Comparison of ENCODE assay signal across 9 cellular contexts in the genomic region with DNA sequence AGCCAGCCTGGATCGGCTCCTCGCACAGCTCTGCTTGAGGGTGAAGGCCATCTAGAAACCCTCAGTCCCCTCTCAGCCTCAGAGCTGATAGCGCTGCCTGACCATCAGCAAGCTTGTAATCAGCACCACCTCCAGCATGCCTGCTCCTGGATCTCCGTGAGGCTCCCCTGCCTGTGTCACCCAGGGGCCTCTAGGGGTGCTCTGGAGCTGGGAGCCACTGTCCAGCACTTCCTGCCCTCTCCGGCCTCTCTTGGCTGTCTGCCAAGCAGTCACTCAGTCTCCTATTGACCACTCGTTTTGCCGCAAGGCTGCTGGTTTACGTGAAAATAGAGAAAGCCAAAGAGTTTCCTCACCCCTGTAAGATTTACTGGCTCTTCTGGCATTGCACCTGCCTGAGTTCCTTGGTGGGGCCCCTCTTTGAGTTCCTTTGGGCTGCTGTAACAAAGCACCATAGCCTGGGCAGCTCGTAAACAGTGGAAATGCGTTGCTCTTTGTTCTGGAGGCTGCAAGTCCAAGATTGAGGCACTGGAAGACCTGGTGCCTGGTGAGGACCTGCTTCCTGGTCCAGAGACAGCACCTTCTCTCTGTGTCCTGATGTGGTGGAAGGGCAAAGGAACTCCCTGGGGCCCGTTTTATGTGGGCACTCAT. TPM values are rescaled to one million over a fixed set of nuclear protein-coding genes. Genes with fewer than 3 reads are reported as not detected.
DNase-seq lines count a peak whose midpoint lies in the region; ATAC-seq, FAIRE-seq and TF ChIP-seq lines count a peak whose summit lies in the region.
"Had no signal": no experiment of that assay in that cellular context is flagged by ENCODE, and none has a peak within 500 bp of the region (broad histone marks: within the 10 kb centered on the region; RNA-seq: fewer than 3 reads in every experiment).

No MANE protein-coding gene starts in this region.

- ATAC-seq in GM21515 (IDR thresholded peaks at IDR 0.05; ENCODE audit: unreplicated experiment) = no peak

- no peak overlapping the region for H3K9ac ChIP-seq in kidney (ENCODE audit: low read length in 2 of 2)
- H3K9ac ChIP-seq in subcutaneous abdominal adipose tissue (ENCODE audit: low read length in 5 of 5) = no peak overlapping the region

- DNase-seq in NCI-H510A treated with DMSO at 0.1 percent for 48 hours (lab: John Stamatoyannopoulos, UW) (peak; percentile 18), NCI-H510A (lab: John Stamatoyannopoulos, UW) (no peak), NCI-H69 (lab: John Stamatoyannopoulos, UW) (peak; percentile 50), caudate nucleus (lab: John Stamatoyannopoulos, UW) (peak in 59 of 61 donors; percentile 6 to 88 (median 64)), kidney (peak; percentile 93)
- no peak for DNase-seq in stimulated activated naive CD4-positive, alpha-beta T cell (lab: John Stamatoyannopoulos, UW)

- TF ChIP-seq CTCF in kidney (IDR thresholded peaks at IDR 0.05; ENCODE audit: borderline replicate concordance, extremely low read depth, insufficient read depth) = peak; percentile 78

- peaks cover 2 to 4% of the 10 kb centered on the region in 2 donors for H3K4me1 ChIP-seq in kidney (ENCODE audit: control insufficient read depth in 1 of 2, insufficient read depth in 1 of 2, low read depth in 1 of 2, low read length in 2 of 2)
- peaks cover 2 to 15% (median 8%) of the 10 kb centered on the region in 5 donors for H3K4me1 ChIP-seq in subcutaneous abdominal adipose tissue (ENCODE audit: control insufficient read depth in 5 of 5, insufficient read depth in 5 of 5, low read length in 5 of 5)

- FAIRE-seq in kidney (lab: Jason Lieb, UNC) = no peak

- no peaks in the 10 kb centered on the region for H3K27me3 ChIP-seq in subcutaneous abdominal adipose tissue (ENCODE audit: control insufficient read depth in 5 of 5, insufficient read depth in 4 of 5, low read length in 5 of 5)
- H3K27me3 ChIP-seq: BLaER1 treated with 17β-estradiol and CSF1 and Interleukin-3, amounts not matched to agents 10 nM and 100 nM had no signal

- H3K9me3 ChIP-seq in kidney (ENCODE audit: control insufficient read depth in 1 of 2, low read length in 2 of 2) (no peaks in the 10 kb centered on the region), subcutaneous abdominal adipose tissue (ENCODE audit: control insufficient read depth in 5 of 5, low read length in 5 of 5) (no peaks in the 10 kb centered on the region)
- H3K9me3 ChIP-seq: BLaER1 treated with 17β-estradiol and CSF1 and Interleukin-3, amounts not matched to agents 10 nM and 100 nM had no signal

- peak overlapping the region; percentile 65 for H3K27ac ChIP-seq in caudate nucleus (ENCODE audit: low read depth, low read length)
- H3K27ac ChIP-seq in kidney (ENCODE audit: low read depth in 2 of 2, low read length in 2 of 2) = no peak overlapping the region
- no peak overlapping the region for H3K27ac ChIP-seq in subcutaneous abdominal adipose tissue (ENCODE audit: low read depth, low read length)

- H3K4me3 ChIP-seq in kidney (ENCODE audit: low read length in 2 of 2) (no peak overlapping the region), subcutaneous abdominal adipose tissue (ENCODE audit: low read depth in 1 of 5, low read length in 5 of 5) (peak overlapping the region in 4 of 5 donors; percentile 2 to 42 (median 8))
- H3K4me3 ChIP-seq: BLaER1 treated with 17β-estradiol and CSF1 and Interleukin-3, amounts not matched to agents 10 nM and 100 nM had no signal

- intact Hi-C loops in kidney (cut with DNase I) = no loop called here

- H3K36me3 ChIP-seq in kidney (ENCODE audit: control insufficient read depth in 1 of 2, insufficient read depth in 2 of 2, low read length in 2 of 2) (peaks cover 0 to 3% of the 10 kb centered on the region in 2 donors), subcutaneous abdominal adipose tissue (ENCODE audit: control insufficient read depth in 5 of 5, insufficient read depth in 5 of 5, low read length in 5 of 5) (peaks cover 0 to 20% (median 10%) of the 10 kb centered on the region in 5 donors)

RNA-seq across cellular contexts. Expression of gene CAPN10, which starts 17.9 kb away (rescaled TPM):
- 50.9 TPM for total RNA-seq in kidney
- 26.3 TPM for polyA plus RNA-seq in kidney (ENCODE audit: insufficient read depth, low read depth, low replicate concordance)

RNA-seq across cellular contexts. Expression of gene GPR35, which starts 20.9 kb away (rescaled TPM):
- 6.7 TPM for total RNA-seq in kidney
- polyA plus RNA-seq in kidney (ENCODE audit: insufficient read depth, low read depth, low replicate concordance) = 1.7 TPM

RNA-seq across cellular contexts. Expression of gene RNPEPL1, which starts 36.1 kb away (rescaled TPM):
- 77.4 TPM for total RNA-seq in kidney
- polyA plus RNA-seq in kidney (ENCODE audit: insufficient read depth, low read depth, low replicate concordance) = 65.4 TPM

RNA-seq across cellular contexts. Expression of gene DUSP28, which starts 44.3 kb away (rescaled TPM):
- 7.0 TPM for total RNA-seq in kidney
- polyA plus RNA-seq in kidney (ENCODE audit: insufficient read depth, low read depth, low replicate concordance) = 5.9 TPM

RNA-seq across cellular contexts. Expression of gene ANKMY1, which starts 46.6 kb away (rescaled TPM):
- 22.1 TPM for total RNA-seq in kidney
- polyA plus RNA-seq in kidney (ENCODE audit: insufficient read depth, low read depth, low replicate concordance) = 3.0 TPM

Comparison
In these comparisons a context has a peak if more than half of its experiments do, and no peak if none do; other contexts are left out.
1. DNase-seq: peak in NCI-H510A treated with DMSO at 0.1 percent for 48 hours (single experiment), NCI-H69 (single experiment), caudate nucleus (59 of 61) and kidney (single experiment); none in NCI-H510A (single experiment) and stimulated activated naive CD4-positive, alpha-beta T cell (0 of 6).
2. H3K4me3 ChIP-seq: peak in subcutaneous abdominal adipose tissue (4 of 5); none in kidney (0 of 2).